In genomic region chr20:36848078-36848660, GRCh38 we compare ENCODE assay signal across 2 cellular contexts.
A peak's percentile ranks its signal among the peaks of the same experiment; 100 is the strongest.
TF ChIP-seq lines count a peak whose summit lies in the region.

No MANE protein-coding gene starts in this region.

TF ChIP-seq in IMR-90, 13 proteins besides CTCF, POLR2A, EP300 and RAD21:
- TF ChIP-seq FOS (IDR thresholded peaks at IDR 0.05; ENCODE audit: low read depth, low read length), result peak; percentile 68
- TF ChIP-seq CEBPB (IDR thresholded peaks at IDR 0.05; ENCODE audit: low read depth, low read length), result peak; percentile 85
- no peak for TF ChIP-seq ELK1 (IDR thresholded peaks at IDR 0.05; ENCODE audit: borderline replicate concordance, low read depth, low read length)
- TF ChIP-seq MAZ (IDR thresholded peaks at IDR 0.05; ENCODE audit: borderline replicate concordance, low read depth, low read length), result peak; percentile 59; the same call in 1 of the 2 replicates
- no peak for TF ChIP-seq BHLHE40 (IDR thresholded peaks at IDR 0.05; ENCODE audit: low read depth, low read length)

TF ChIP-seq in GM12891, 5 proteins besides CTCF, POLR2A, EP300 and RAD21:
- TF ChIP-seq TAF1 (IDR thresholded peaks at IDR 0.05; ENCODE audit: low read depth, low read length) (no peak), POU2F2 (IDR thresholded peaks at IDR 0.05; ENCODE audit: low read depth, low read length) (no peak), POLR2AphosphoS5 (IDR thresholded peaks at IDR 0.05; ENCODE audit: low read depth, low read length) (no peak)
